Comparison of ENCODE assay signal across 13 cellular contexts in genomic region chr16:23301251-23302044, GRCh38. TPM values are rescaled to one million over a fixed set of nuclear protein-coding genes. Genes with fewer than 3 reads are reported as not detected.
DNase-seq lines count a peak whose midpoint lies in the region; ATAC-seq, FAIRE-seq and TF ChIP-seq lines count a peak whose summit lies in the region.
"Had no signal": no experiment of that assay in that cellular context is flagged by ENCODE, and none has a peak within 500 bp of the region (broad histone marks: within the 10 kb centered on the region; RNA-seq: fewer than 3 reads in every experiment).

No MANE protein-coding gene starts in this region.

- no peak overlapping the region for H3K4ac ChIP-seq in mesendoderm (ENCODE audit: low read depth, low read length)

- no peak overlapping the region for H2BK15ac ChIP-seq in mesendoderm (replicated peaks; ENCODE audit: low read depth)

- no peak overlapping the region for H3K27ac ChIP-seq in cardiac muscle cell
- H3K27ac ChIP-seq in heart left ventricle: no peak overlapping the region
- no peak overlapping the region for H3K27ac ChIP-seq in dorsolateral prefrontal cortex
- H3K27ac ChIP-seq in mesendoderm (ENCODE audit: low read depth, low read length): no peak overlapping the region
- H3K27ac ChIP-seq in vagina: peak overlapping the region; percentile 46

- no peak overlapping the region for H3K18ac ChIP-seq in mesendoderm (ENCODE audit: low read length)

- intact Hi-C loops in heart left ventricle (cut with DNase I): loop anchor here in 1 of 10 donors (10.0 kb wide), 1 partner anchor 137 kb away; no protein-coding TSS in a partner anchor
- intact Hi-C loops in dorsolateral prefrontal cortex (cut with DNase I): no loop called here
- intact Hi-C loops in vagina (cut with DNase I): no loop called here

- H3K4me1 ChIP-seq in cardiac muscle cell (ENCODE audit: low read depth) (no peaks in the 10 kb centered on the region), heart left ventricle (peaks cover 0 to 11% (median 0%) of the 10 kb centered on the region in 12 donors), mesendoderm (ENCODE audit: control insufficient read depth, low read depth, low read length) (peaks cover 3% of the 10 kb centered on the region), vagina (peaks cover 6% of the 10 kb centered on the region)

- H4K5ac ChIP-seq in mesendoderm (ENCODE audit: low read length): no peak overlapping the region

- H3K36me3 ChIP-seq in cardiac muscle cell (no peaks in the 10 kb centered on the region), heart left ventricle (no peaks in the 10 kb centered on the region), mesendoderm (ENCODE audit: control insufficient read depth, insufficient read depth, low read length) (no peaks in the 10 kb centered on the region), vagina (no peaks in the 10 kb centered on the region)

- WGBS in heart left ventricle, 4 donors: 15 to 21% (median 16%) methylated on average over 18 of the region's 18 CpGs
- no CpG with 5 or more reads among the region's 18 CpGs for WGBS in mesendoderm (ENCODE audit: extremely low coverage, insufficient coverage, low lambda C conversion rate)

- FAIRE-seq in D721Med (lab: Jason Lieb, UNC): no peak
- FAIRE-seq: A204.1 had no signal

- H3K9me3 ChIP-seq in cardiac muscle cell (ENCODE audit: low read depth) (no peaks in the 10 kb centered on the region), heart left ventricle (peaks cover 0 to 1% (median 0%) of the 10 kb centered on the region in 12 donors), vagina (no peaks in the 10 kb centered on the region)

- TF ChIP-seq POLR2A in heart left ventricle (IDR thresholded peaks at IDR 0.05): no peak
- no peak for TF ChIP-seq POLR2A in vagina (IDR thresholded peaks at IDR 0.05)

- H3K9ac ChIP-seq in mesendoderm (ENCODE audit: low read length): peak overlapping the region; percentile 24

- no peaks in the 10 kb centered on the region for H3K79me2 ChIP-seq in mesendoderm (ENCODE audit: control insufficient read depth, insufficient read depth, low read length)

- H3K27me3 ChIP-seq in cardiac muscle cell (peaks cover 70% of the 10 kb centered on the region), heart left ventricle (peaks cover 8 to 49% (median 29%) of the 10 kb centered on the region in 9 donors), dorsolateral prefrontal cortex (peaks cover 4 to 40% (median 26%) of the 10 kb centered on the region in 45 donors), mesendoderm (ENCODE audit: insufficient read depth, low read length, poor library complexity) (peaks cover 16% of the 10 kb centered on the region), vagina (no peaks in the 10 kb centered on the region)

- no peak overlapping the region for H2BK5ac ChIP-seq in mesendoderm (ENCODE audit: low read length)

- peak overlapping the region; percentile 67 for H3K56ac ChIP-seq in mesendoderm (ENCODE audit: low read length)

- ATAC-seq in heart left ventricle (no peak), SK-N-SH treated with all-trans-retinoic acid at 6 μM for 48 hours (no peak)

- H2AK5ac ChIP-seq in mesendoderm (ENCODE audit: low read length): no peak overlapping the region

- H3K4me3 ChIP-seq in cardiac muscle cell (peak overlapping the region; percentile 10), heart left ventricle (peak overlapping the region in 2 of 12 donors; percentile 26 to 35), dorsolateral prefrontal cortex (peak overlapping the region in 39 of 59 donors; percentile 4 to 60 (median 47)), mesendoderm (ENCODE audit: low read length) (no peak overlapping the region), vagina (peak overlapping the region; percentile 32 to 49)

- H3K4me2 ChIP-seq in mesendoderm (ENCODE audit: low read length): peak overlapping the region; percentile 64

- no peak overlapping the region for H4K8ac ChIP-seq in mesendoderm (ENCODE audit: low read depth, low read length)

- H2BK120ac ChIP-seq in mesendoderm (ENCODE audit: low read depth, low read length): no peak overlapping the region

- TF ChIP-seq CTCF in cardiac muscle cell (IDR thresholded peaks at IDR 0.05; ENCODE audit: low read depth, low read length) (no peak), heart left ventricle (IDR thresholded peaks at IDR 0.05) (no peak), dorsolateral prefrontal cortex (IDR thresholded peaks at IDR 0.05 in 54 of 56, conservative IDR thresholded peaks at IDR 0.05 in 2 of 56; ENCODE audit: low read depth in 1 of 56, partially characterized antibody in 56 of 56) (no peak), vagina (IDR thresholded peaks at IDR 0.05) (no peak), D721Med (IDR thresholded peaks at IDR 0.05; ENCODE audit: insufficient read depth, missing control alignments) (no peak)

- H3K23ac ChIP-seq in mesendoderm (ENCODE audit: low read length): no peak overlapping the region

- DNase-seq in cardiac muscle cell (ENCODE audit: low read depth in 1 of 2, low spot score in 1 of 2) (no peak), heart left ventricle (no peak), dorsolateral prefrontal cortex (no peak), mesendoderm (no peak), vagina (ENCODE audit: extremely low spot score in 2 of 2) (no peak), RKO (ENCODE audit: low spot score) (no peak), D721Med (ENCODE audit: insufficient read length, low spot score) (no peak)
- DNase-seq: DND-41; immature natural killer cell; stimulated activated CD4-positive, alpha-beta T cell treated with anti-CD3 and anti-CD28 coated beads, Interleukin-1b, Interleukin-23, amount 100 ng/mL, for 48 hours; T-helper 1 cell had no signal

- H3K79me1 ChIP-seq in mesendoderm (ENCODE audit: low read length): no peaks in the 10 kb centered on the region

TF ChIP-seq in SK-N-SH treated with all-trans-retinoic acid at 6 μM for 48 hours, 23 proteins besides CTCF, POLR2A, EP300 and RAD21 (continues in another document):
- TF ChIP-seq CREB5 (CRISPR knock-in tag; IDR thresholded peaks at IDR 0.05; ENCODE audit: low read depth): no peak
- no peak for TF ChIP-seq ZC3H10 (CRISPR knock-in tag; IDR thresholded peaks at IDR 0.05)
- TF ChIP-seq PATZ1 (CRISPR knock-in tag; IDR thresholded peaks at IDR 0.05; ENCODE audit: borderline replicate concordance): no peak
- no peak for TF ChIP-seq CSDC2 (CRISPR knock-in tag; IDR thresholded peaks at IDR 0.05)
- TF ChIP-seq TSHZ2 (CRISPR knock-in tag; IDR thresholded peaks at IDR 0.05): no peak
- no peak for TF ChIP-seq ARNTL (CRISPR knock-in tag; IDR thresholded peaks at IDR 0.05; ENCODE audit: borderline replicate concordance, low read depth)
- no peak for TF ChIP-seq PPARA (CRISPR knock-in tag; IDR thresholded peaks at IDR 0.05; ENCODE audit: borderline replicate concordance)

RNA-seq across cellular contexts. Expression of gene SCNN1B, which starts 0.7 kb away (rescaled TPM):
- total RNA-seq in cardiac muscle cell (not detected in 2 replicates), heart left ventricle (1 to 10 TPM in 1 of 9 donors, under 1 TPM in 2, not detected in 6; 0.27 to 1.1 (median 0.71) TPM), dorsolateral prefrontal cortex (under 1 TPM in 1 of 120 experiments, not detected in 119; 0.98 TPM), vagina (76.9 TPM)
- polyA plus RNA-seq in cardiac muscle cell (not detected in 2 replicates), heart left ventricle (under 1 TPM; 0.15 to 0.34 TPM)
- 0.14 TPM for polyA plus RNA-seq in mesendoderm (2013, experiment 1 of 2)
- 0.22 TPM for polyA plus RNA-seq in mesendoderm (2013, experiment 2 of 2)
- polyA plus RNA-seq: immature natural killer cell had no signal

Comparison
In these comparisons a context has a peak if more than half of its experiments do, and no peak if none do; other contexts are left out.
1. RNA of gene SCNN1B, which starts 0.7 kb away (total RNA-seq): 76.9 TPM in vagina (single experiment); 0.27 to 1.1 TPM in heart left ventricle, not detected in cardiac muscle cell and 0.98 TPM in dorsolateral prefrontal cortex; every median in the first group is over 10 times any median in the second.